Comparison of ENCODE assay signal across 8 cellular contexts in genomic region chr15:83436513-83437158, GRCh38. TPM values are rescaled to one million over a fixed set of nuclear protein-coding genes. Genes with fewer than 3 reads are reported as not detected.
DNase-seq lines count a peak whose midpoint lies in the region; ATAC-seq, FAIRE-seq and TF ChIP-seq lines count a peak whose summit lies in the region.

No MANE protein-coding gene starts in this region.

- H3K36me3 ChIP-seq in left lung: no peaks in the 10 kb centered on the region

- intact Hi-C loops in left lung (cut with DNase I): loop anchor here in 1 of 2 donors (5.0 kb wide), 1 partner anchor 121 kb away; no protein-coding TSS in a partner anchor

- H3K27ac ChIP-seq in left lung: no peak overlapping the region

- in situ Hi-C loops in KBM-7 (cut with MboI; ENCODE audit: low pct_unique_long_range_greater_than_20kb, low sequenced_read_pairs) (loop anchor here (10.0 kb wide), 2 partner anchors 128 to 182 kb away; no protein-coding TSS in a partner anchor), astrocyte of the cerebellum (cut with HindIII; ENCODE audit: low sequenced_read_pairs) (loop anchor here (25.0 kb wide), 1 partner anchor 126 kb away; no protein-coding TSS in a partner anchor)

- ATAC-seq in left lung: peak; percentile 70
- ATAC-seq in HG02840 (IDR thresholded peaks at IDR 0.05; ENCODE audit: low FRiP score, unreplicated experiment): no peak

- no peaks in the 10 kb centered on the region for H3K9me3 ChIP-seq in left lung

- no peak overlapping the region for H3K4me3 ChIP-seq in astrocyte of the cerebellum (ENCODE audit: low read depth, low read length)
- H3K4me3 ChIP-seq in left lung: no peak overlapping the region

- peaks cover 0 to 31% of the 10 kb centered on the region in 2 donors for H3K27me3 ChIP-seq in left lung

- no peaks in the 10 kb centered on the region for H3K4me1 ChIP-seq in left lung

- TF ChIP-seq CTCF in astrocyte of the cerebellum (IDR thresholded peaks at IDR 0.05; ENCODE audit: low read depth, low read length, missing control alignments): peak; percentile 69
- TF ChIP-seq CTCF in left lung (IDR thresholded peaks at IDR 0.05): peak in 1 of 2 donors; percentile 24

- FAIRE-seq in GM19239 (lab: Jason Lieb, UNC): no peak

- DNase-seq in DMS 273 (lab: John Stamatoyannopoulos, UW; ENCODE audit: unreplicated experiment) (peak; percentile 70), KBM-7 (peak; percentile 79), astrocyte of the cerebellum (ENCODE audit: low read depth) (peak; percentile 54), left lung (no peak), GM19239 (ENCODE audit: insufficient read length, low spot score) (no peak)
- DNase-seq in stimulated activated CD4-positive, alpha-beta T cell treated with anti-CD3 and anti-CD28 coated beads, Interleukin-4, amount 100 ng/mL, for 24 hours: no peak
- DNase-seq in stimulated activated CD4-positive, alpha-beta T cell treated with anti-CD3 and anti-CD28 coated beads, Interleukin-2, amount 100 ng/mL, for 48 hours: no peak

RNA-seq across cellular contexts. Expression of gene SH3GL3, which starts 10.5 kb away (rescaled TPM):
- under 1 TPM; 0.82 to 0.86 TPM for total RNA-seq in left lung

Comparison
In these comparisons a context has a peak if more than half of its experiments do, and no peak if none do; other contexts are left out.
1. DNase-seq: peak in DMS 273 (single experiment), KBM-7 (single experiment) and astrocyte of the cerebellum (single experiment); none in left lung (0 of 2), stimulated activated CD4-positive, alpha-beta T cell treated with anti-CD3 and anti-CD28 coated beads, Interleukin-4, amount 100 ng/mL, for 24 hours (single experiment), GM19239 (single experiment) and stimulated activated CD4-positive, alpha-beta T cell treated with anti-CD3 and anti-CD28 coated beads, Interleukin-2, amount 100 ng/mL, for 48 hours (0 of 2).